ENCODE assay signal across 9 cellular contexts in genomic region chr6:80163754-80164187, GRCh38. TPM values are rescaled to one million over a fixed set of nuclear protein-coding genes. Genes with fewer than 3 reads are reported as not detected.
DNase-seq lines count a peak whose midpoint lies in the region; ATAC-seq and TF ChIP-seq lines count a peak whose summit lies in the region.
"Had no signal": no experiment of that assay in that cellular context is flagged by ENCODE, and none has a peak within 500 bp of the region (broad histone marks: within the 10 kb centered on the region; RNA-seq: fewer than 3 reads in every experiment).

No MANE protein-coding gene starts in this region.

- no peaks in the 10 kb centered on the region for H3K27me3 ChIP-seq in BE2C
- H3K27me3 ChIP-seq: heart right ventricle had no signal

- no peaks in the 10 kb centered on the region for H3K36me3 ChIP-seq in BE2C
- H3K36me3 ChIP-seq: heart right ventricle had no signal

- no peak for TF ChIP-seq CTCF in BE2C (IDR thresholded peaks at IDR 0.05; ENCODE audit: low read depth, low read length)

- H3K4me3 ChIP-seq in BE2C (ENCODE audit: low read depth, low read length): no peak overlapping the region
- H3K4me3 ChIP-seq: heart right ventricle had no signal

- peaks cover 15% of the 10 kb centered on the region; the same call in 1 of the 2 replicates for H3K4me1 ChIP-seq in BE2C

- no peaks in the 10 kb centered on the region for H3K9me3 ChIP-seq in BE2C
- H3K9me3 ChIP-seq: heart right ventricle had no signal

- ATAC-seq in GM19023 (IDR thresholded peaks at IDR 0.05; ENCODE audit: unreplicated experiment) (peak; percentile 73), HG03066 (IDR thresholded peaks at IDR 0.05; ENCODE audit: low read depth, unreplicated experiment) (peak; percentile 53)

- DNase-seq in AML-193 (lab: John Stamatoyannopoulos, UW) (peak; percentile 79 to 80), OCI-M1 (lab: John Stamatoyannopoulos, UW) (peak; percentile 55), germinal center (ENCODE audit: low spot score) (peak; percentile 11), NCI-H2227 (lab: John Stamatoyannopoulos, UW; ENCODE audit: unreplicated experiment) (no peak), BE2C (no peak)
- no peak for DNase-seq in stimulated activated CD8-positive, alpha-beta memory T cell treated with anti-CD3 and anti-CD28 coated beads, Interleukin-4, amount 100 ng/mL, for 48 hours
- DNase-seq: heart right ventricle had no signal

RNA-seq across cellular contexts. Expression of gene BCKDHB, which starts 57.3 kb away (rescaled TPM):
- polyA plus RNA-seq in BE2C (2012; ENCODE audit: insufficient read depth, insufficient read length, low read depth): 5.0 TPM

Comparison
In these comparisons a context has a peak if more than half of its experiments do, and no peak if none do; other contexts are left out.
1. DNase-seq: peak in AML-193 (2 of 2), OCI-M1 (single experiment) and germinal center (single experiment); none in NCI-H2227 (single experiment), stimulated activated CD8-positive, alpha-beta memory T cell treated with anti-CD3 and anti-CD28 coated beads, Interleukin-4, amount 100 ng/mL, for 48 hours (single experiment) and BE2C (single experiment).